ENCODE assay signal across 29 cellular contexts in genomic region chr6:99808992-99809391, GRCh38.
"Had no signal": no experiment of that assay in that cellular context is flagged by ENCODE, and none has a peak within 500 bp of the region (broad histone marks: within the 10 kb centered on the region; RNA-seq: fewer than 3 reads in every experiment).

No MANE protein-coding gene starts in this region.

- H3K27ac ChIP-seq: brain microvascular endothelial cell, esophagus muscularis mucosa, foreskin keratinocyte, gastrocnemius medialis, VCaP had no signal

- H3K27me3 ChIP-seq: brain microvascular endothelial cell, esophagus muscularis mucosa, gastrocnemius medialis had no signal

- H3K9me3 ChIP-seq: esophagus muscularis mucosa, gastrocnemius medialis had no signal

- DNase-seq: activated CD4-positive, alpha-beta T cell treated with anti-CD3 and anti-CD28 coated beads for 48 hours; activated CD4-positive, alpha-beta T cell treated with anti-CD3 and anti-CD28 coated beads, Interleukin-2, amount 50 U/mL, for 1 hour; activated CD4-positive, alpha-beta T cell treated with anti-CD3 and anti-CD28 coated beads, Interleukin-2, amount 50 U/mL, for 48 hours; activated CD8-positive, alpha-beta memory T cell treated with anti-CD3 and anti-CD28 coated beads for 24 hours; activated CD8-positive, alpha-beta T cell treated with anti-CD3 and anti-CD28 coated beads for 36 hours; activated effector memory CD4-positive, alpha-beta T cell treated with Interleukin-2 at 50 U/mL for 16 hours; activated gamma-delta T cell treated with Interleukin-2 at 50 U/mL for 16 hours; activated naive CD4-positive, alpha-beta T cell treated with anti-CD3 and anti-CD28 coated beads, Interleukin-2, amount 50 U/mL, for 16 hours; activated naive CD4-positive, alpha-beta T cell treated with Interleukin-2 at 50 U/mL for 16 hours; activated T-cell treated with anti-CD3 and anti-CD28 coated beads, Interleukin-2, amount 50 U/mL, for 4 hours; amniotic stem cell; anterior cingulate cortex; brain microvascular endothelial cell; cortex of kidney; dermis blood vessel endothelial cell; effector CD4-positive, alpha-beta T cell; effector memory CD8-positive, alpha-beta T cell; erythroblast; foreskin keratinocyte; gastrocnemius medialis; glutamatergic neuron; T-helper 2 cell had no signal

- ATAC-seq: activated CD4-positive, CD25-positive, alpha-beta regulatory T cell treated with anti-CD3 and anti-CD28 coated beads, Interleukin-2, amount 50 U/mL, for 24 hours; activated CD8-positive, alpha-beta T cell treated with anti-CD3 and anti-CD28 coated beads for 36 hours; activated T-cell treated with anti-CD3 and anti-CD28 coated beads, Interleukin-2, amount 50 U/mL, for 4 hours; activated T-helper 17 cell treated with anti-CD3 and anti-CD28 coated beads, Interleukin-2, amount 50 U/mL, for 72 hours; effector memory CD8-positive, alpha-beta T cell; foreskin keratinocyte; gastrocnemius medialis; WTC11 had no signal

- H3K4me1 ChIP-seq: esophagus muscularis mucosa, foreskin keratinocyte, gastrocnemius medialis had no signal

- H3K4me3 ChIP-seq: esophagus muscularis mucosa, gastrocnemius medialis had no signal

- H3K36me3 ChIP-seq: brain microvascular endothelial cell, esophagus muscularis mucosa, gastrocnemius medialis had no signal

- FAIRE-seq: astrocyte, bronchial epithelial cell had no signal
